In genomic region chr12:53451661-53452158, GRCh38 we compare ENCODE assay signal across 1 cellular context.
A peak's percentile ranks its signal among the peaks of the same experiment; 100 is the strongest.
TF ChIP-seq lines count a peak whose summit lies in the region.

Gene PCBP2 (plus strand): TSS chr12:53452102. CDS start chr12:53454801, 2,699 bp downstream.

TF ChIP-seq in GM12878, 131 proteins besides CTCF, POLR2A, EP300 and RAD21 (continued from another document and continues in another):
- peak; percentile 47 for TF ChIP-seq PBX3 (IDR thresholded peaks at IDR 0.05; ENCODE audit: insufficient replicate concordance, low read depth, low read length)
- peak; percentile 67 for TF ChIP-seq CHD2 (IDR thresholded peaks at IDR 0.05; ENCODE audit: borderline replicate concordance, low read depth, low read length)
- TF ChIP-seq EZH2 (IDR thresholded peaks at IDR 0.05; ENCODE audit: borderline replicate concordance, control insufficient read depth, low read depth, low read length) = no peak
- TF ChIP-seq SMARCA5 (IDR thresholded peaks at IDR 0.05) = peak; percentile 84; the same call in 1 of the 2 replicates
- TF ChIP-seq MAX (IDR thresholded peaks at IDR 0.05; ENCODE audit: low read depth, low read length) = peak; percentile 23; the same call in 1 of the 2 replicates
- no peak for TF ChIP-seq BCLAF1 (IDR thresholded peaks at IDR 0.05)
- no peak for TF ChIP-seq HDAC6 (IDR thresholded peaks at IDR 0.05; ENCODE audit: unreplicated experiment)
- TF ChIP-seq POLR2AphosphoS2 (IDR thresholded peaks at IDR 0.05; ENCODE audit: low read depth, low read length) = peak; percentile 73; the same call in 1 of the 2 replicates
- peak; percentile 68; the same call in 1 of the 2 replicates for TF ChIP-seq MXI1 (IDR thresholded peaks at IDR 0.05; ENCODE audit: low read depth, low read length)
- no peak; the same call in 1 of the 2 replicates for TF ChIP-seq PML (IDR thresholded peaks at IDR 0.05; ENCODE audit: low read length)
- peak; percentile 78 for TF ChIP-seq RELA (IDR thresholded peaks at IDR 0.05; ENCODE audit: borderline replicate concordance, partially characterized antibody)
- TF ChIP-seq BHLHE40 (IDR thresholded peaks at IDR 0.05; ENCODE audit: borderline replicate concordance in 1 of 2, low read depth in 2 of 2, low read length in 1 of 2) = peak; percentile 47 to 55; a peak in 2 of 4 replicates
- TF ChIP-seq ZNF24 (IDR thresholded peaks at IDR 0.05) = peak; percentile 83
- no peak for TF ChIP-seq CHD1 (IDR thresholded peaks at IDR 0.05; ENCODE audit: low read depth, low read length)
- TF ChIP-seq NRF1 (conservative IDR thresholded peaks at IDR 0.05; ENCODE audit: low read depth, low read length) = peak; percentile 5; the same call in 1 of the 2 replicates
- peak; percentile 73; the same call in 1 of the 2 replicates for TF ChIP-seq RELB (IDR thresholded peaks at IDR 0.05; ENCODE audit: low read depth)
- no peak for TF ChIP-seq ZBTB4 (CRISPR knock-in tag; IDR thresholded peaks at IDR 0.05)
- peak; percentile 85; the same call in 1 of the 2 replicates for TF ChIP-seq RB1 (IDR thresholded peaks at IDR 0.05; ENCODE audit: borderline replicate concordance)
- TF ChIP-seq SREBF2 (IDR thresholded peaks at IDR 0.05; ENCODE audit: low read length) = no peak
- peak; percentile 31; the same call in 1 of the 2 replicates for TF ChIP-seq RAD51 (IDR thresholded peaks at IDR 0.05)
- peak; percentile 87 for TF ChIP-seq HCFC1 (IDR thresholded peaks at IDR 0.05; ENCODE audit: low read length)
- 0 out of 2 replicates have a peak, but pooled peaks have one; percentile 41 for TF ChIP-seq ZNF592 (IDR thresholded peaks at IDR 0.05)
- TF ChIP-seq HDAC2 (IDR thresholded peaks at IDR 0.05) = no peak
- no peak for TF ChIP-seq KAT2A (conservative IDR thresholded peaks at IDR 0.05; ENCODE audit: control insufficient read depth, low read depth, low read length)
- TF ChIP-seq RCOR1 (conservative IDR thresholded peaks at IDR 0.05; ENCODE audit: low read depth, low read length) = peak; percentile 63; the same call in 1 of the 2 replicates
- TF ChIP-seq NFIC (IDR thresholded peaks at IDR 0.05; ENCODE audit: low read depth, low read length) = no peak; the same call in 1 of the 2 replicates
- peak; percentile 86 for TF ChIP-seq YY1 (IDR thresholded peaks at IDR 0.05; ENCODE audit: low read depth, low read length)
- TF ChIP-seq BACH1 (IDR thresholded peaks at IDR 0.05; ENCODE audit: borderline replicate concordance) = peak; percentile 85; the same call in 1 of the 2 replicates
- TF ChIP-seq SPI1 (IDR thresholded peaks at IDR 0.05; ENCODE audit: borderline replicate concordance, insufficient read depth, low read depth, low read length) = no peak
- TF ChIP-seq SRF (IDR thresholded peaks at IDR 0.05; ENCODE audit: low read depth in 2 of 2, low read length in 2 of 2) = 0 out of 4 replicates have a peak, but pooled peaks of 1 of the 2 experiments have one; percentile 51
- TF ChIP-seq ZBTB33 (IDR thresholded peaks at IDR 0.05) = no peak
- peak; percentile 87; the same call in 1 of the 2 replicates for TF ChIP-seq TARDBP (IDR thresholded peaks at IDR 0.05; ENCODE audit: borderline replicate concordance)
- TF ChIP-seq ZBTB40 (IDR thresholded peaks at IDR 0.05; ENCODE audit: borderline replicate concordance) = peak; percentile 93
- peak; percentile 19; the same call in 1 of the 2 replicates for TF ChIP-seq RFX5 (IDR thresholded peaks at IDR 0.05; ENCODE audit: low read depth, low read length)
- TF ChIP-seq NR2C1 (IDR thresholded peaks at IDR 0.05) = peak; percentile 100
- TF ChIP-seq IRF3 (IDR thresholded peaks at IDR 0.05) = no peak; the same call in 1 of the 2 replicates
- TF ChIP-seq MYB (IDR thresholded peaks at IDR 0.05; ENCODE audit: borderline replicate concordance, low read depth, low read length) = no peak
